ENCODE assay signal across 36 cellular contexts in genomic region chr1:41999884-42000283, GRCh38.
DNase-seq lines count a peak whose midpoint lies in the region; ATAC-seq, FAIRE-seq and TF ChIP-seq lines count a peak whose summit lies in the region.
"Had no signal": no experiment of that assay in that cellular context is flagged by ENCODE, and none has a peak within 500 bp of the region (broad histone marks: within the 10 kb centered on the region; RNA-seq: fewer than 3 reads in every experiment).

No MANE protein-coding gene starts in this region.

- no peak for ATAC-seq in GM12878
- ATAC-seq in activated CD8-positive, alpha-beta memory T cell treated with anti-CD3 and anti-CD28 coated beads, Interleukin-2, amount 10 ng/mL, durations not matched to agents 7 days and 5 days: no peak
- ATAC-seq: A549; CD8-positive, alpha-beta T cell had no signal

- TF ChIP-seq EP300 in GM12878 (IDR thresholded peaks at IDR 0.05; ENCODE audit: borderline replicate concordance in 1 of 2, control insufficient read depth in 1 of 2, low read depth in 2 of 2, low read length in 2 of 2): no peak

- peaks cover 5% of the 10 kb centered on the region for H3K27me3 Mint-ChIP-seq in neural crest cell (ENCODE audit: low read depth)
- H3K27me3 Mint-ChIP-seq in activated CD8-positive, alpha-beta memory T cell treated with anti-CD3 and anti-CD28 coated beads, Interleukin-2, amount 10 ng/mL, durations not matched to agents 7 days and 5 days: no peaks in the 10 kb centered on the region
- H3K27me3 Mint-ChIP-seq in activated T-helper 2 cell treated with anti-CD3 and anti-CD28 coated beads, Interferon-gamma antibody, Interleukin-2, Interleukin-4, amounts not matched to agents 10 μg/mL and 5 μg/mL and 100 μg/mL, durations not matched to agents 14 hours and 24 hours and 36 hours (ENCODE audit: low read depth): no peaks in the 10 kb centered on the region
- H3K27me3 Mint-ChIP-seq: B cell; CD4-positive, alpha-beta memory T cell; CD4-positive, alpha-beta T cell; CD8-positive, alpha-beta memory T cell had no signal

- DNase-seq in GM12891 (ENCODE audit: insufficient read length, low spot score): no peak
- DNase-seq in GM12878 (ENCODE audit: low read depth, low spot score): no peak
- no peak for DNase-seq in neural crest cell (ENCODE audit: low read depth, low spot score)
- no peak for DNase-seq in NCI-H510A (lab: John Stamatoyannopoulos, UW)
- no peak for DNase-seq in activated CD8-positive, alpha-beta memory T cell treated with anti-CD3 and anti-CD28 coated beads, Interleukin-2, amount 10 ng/mL, durations not matched to agents 7 days and 5 days
- DNase-seq in RCC 7860 (ENCODE audit: low spot score): no peak
- DNase-seq in activated T-helper 2 cell treated with anti-CD3 and anti-CD28 coated beads, Interferon-gamma antibody, Interleukin-2, Interleukin-4, amounts not matched to agents 10 μg/mL and 5 μg/mL and 100 μg/mL, durations not matched to agents 14 hours and 24 hours and 36 hours (ENCODE audit: low spot score): no peak
- DNase-seq: 8988T; ACHN; AML-193; BE2C; Caco-2; Calu3; CD4-positive, alpha-beta memory T cell; CD4-positive, alpha-beta T cell; CD4-positive, CD25-positive, alpha-beta regulatory T cell; CD8-positive, alpha-beta memory T cell; CD8-positive, alpha-beta T cell; COR-L47; DMS 273 treated with DMSO at 0.1 percent for 48 hours; DMS153; DMS53; DMS79; DMS79 treated with DMSO at 0.1 percent for 48 hours; DND-41; EL had no signal

- TF ChIP-seq POLR2A in GM12891 (IDR thresholded peaks at IDR 0.05; ENCODE audit: low read depth, low read length) (no peak), GM12878 (IDR thresholded peaks at IDR 0.05; ENCODE audit: low read depth, low read length) (no peak)

- peak overlapping the region; percentile 37 for H3K27ac Mint-ChIP-seq in neural crest cell (ENCODE audit: unreplicated experiment)
- no peak overlapping the region for H3K27ac Mint-ChIP-seq in activated CD8-positive, alpha-beta memory T cell treated with anti-CD3 and anti-CD28 coated beads, Interleukin-2, amount 10 ng/mL, durations not matched to agents 7 days and 5 days
- no peak overlapping the region for H3K27ac Mint-ChIP-seq in activated T-helper 2 cell treated with anti-CD3 and anti-CD28 coated beads, Interferon-gamma antibody, Interleukin-2, Interleukin-4, amounts not matched to agents 10 μg/mL and 5 μg/mL and 100 μg/mL, durations not matched to agents 14 hours and 24 hours and 36 hours
- H3K27ac Mint-ChIP-seq: B cell; CD4-positive, alpha-beta T cell; CD4-positive, CD25-positive, alpha-beta regulatory T cell; CD8-positive, alpha-beta T cell had no signal

- H2AFZ ChIP-seq in OCI-LY3 (ENCODE audit: low read depth, low read length): no peak overlapping the region
- no peak overlapping the region for H2AFZ ChIP-seq in GM12878 (ENCODE audit: control insufficient read depth, low read depth, low read length)

- H3K79me2 ChIP-seq in OCI-LY3 (ENCODE audit: low read length) (peaks cover 81% of the 10 kb centered on the region), GM12878 (ENCODE audit: control insufficient read depth, insufficient read depth, low read length) (peaks cover 2% of the 10 kb centered on the region)

- no peaks in the 10 kb centered on the region for H3K36me3 Mint-ChIP-seq in neural crest cell (ENCODE audit: low read depth)
- H3K36me3 Mint-ChIP-seq in activated CD8-positive, alpha-beta memory T cell treated with anti-CD3 and anti-CD28 coated beads, Interleukin-2, amount 10 ng/mL, durations not matched to agents 7 days and 5 days: peaks cover 14% of the 10 kb centered on the region
- no peaks in the 10 kb centered on the region for H3K36me3 Mint-ChIP-seq in activated T-helper 2 cell treated with anti-CD3 and anti-CD28 coated beads, Interferon-gamma antibody, Interleukin-2, Interleukin-4, amounts not matched to agents 10 μg/mL and 5 μg/mL and 100 μg/mL, durations not matched to agents 14 hours and 24 hours and 36 hours (ENCODE audit: low read depth)
- H3K36me3 Mint-ChIP-seq: CD14-positive monocyte; CD4-positive, CD25-positive, alpha-beta regulatory T cell; CD8-positive, alpha-beta T cell had no signal

- H3K9me3 ChIP-seq in OCI-LY3 (ENCODE audit: insufficient read depth, low read length) (no peaks in the 10 kb centered on the region), GM12878 (replicated peaks; ENCODE audit: control insufficient read depth, insufficient read depth, low read length) (no peaks in the 10 kb centered on the region; the same call in 2 of the 3 replicates)
- H3K9me3 ChIP-seq: A549; BE2C; BLaER1; BLaER1 treated with 17β-estradiol and CSF1 and Interleukin-3, amounts not matched to agents 10 nM and 100 nM; Caco-2 had no signal

- CTCF ChIA-PET in GM12878 (lab: Yijun Ruan, JAX): no interaction called here
- CTCF ChIA-PET in activated CD8-positive, alpha-beta memory T cell treated with anti-CD3 and anti-CD28 coated beads, Interleukin-2, amount 10 ng/mL, durations not matched to agents 7 days and 5 days (lab: Charles Lee): no interaction called here

- H3K4me2 ChIP-seq in OCI-LY3 (ENCODE audit: low read length) (peak overlapping the region; percentile 75), GM12878 (ENCODE audit: control insufficient read depth, insufficient read depth) (no peak overlapping the region; the same call in 1 of the 2 replicates)
- H3K4me2 ChIP-seq: A549; BLaER1; BLaER1 treated with 17β-estradiol and CSF1 and Interleukin-3, amounts not matched to agents 10 nM and 100 nM had no signal

- H3K9me3 Mint-ChIP-seq in neural crest cell: no peaks in the 10 kb centered on the region
- H3K9me3 Mint-ChIP-seq in activated CD8-positive, alpha-beta memory T cell treated with anti-CD3 and anti-CD28 coated beads, Interleukin-2, amount 10 ng/mL, durations not matched to agents 7 days and 5 days (ENCODE audit: low read depth): peaks cover 4% of the 10 kb centered on the region
- peaks cover under 1% of the 10 kb centered on the region for H3K9me3 Mint-ChIP-seq in activated T-helper 2 cell treated with anti-CD3 and anti-CD28 coated beads, Interferon-gamma antibody, Interleukin-2, Interleukin-4, amounts not matched to agents 10 μg/mL and 5 μg/mL and 100 μg/mL, durations not matched to agents 14 hours and 24 hours and 36 hours
- H3K9me3 Mint-ChIP-seq: CD14-positive monocyte; CD4-positive, alpha-beta T cell; CD4-positive, CD25-positive, alpha-beta regulatory T cell; CD8-positive, alpha-beta T cell had no signal

- H3K36me3 ChIP-seq in OCI-LY3 (replicated peaks; ENCODE audit: low read depth, low read length) (peaks cover 10% of the 10 kb centered on the region), GM12878 (ENCODE audit: control insufficient read depth in 2 of 2, insufficient read depth in 2 of 2, low read length in 1 of 2) (no peaks in the 10 kb centered on the region)
- H3K36me3 ChIP-seq: BE2C; BLaER1; BLaER1 treated with 17β-estradiol and CSF1 and Interleukin-3, amounts not matched to agents 10 nM and 100 nM had no signal

- no peak for FAIRE-seq in GM12891 (lab: Jason Lieb, UNC)
- FAIRE-seq in GM12878 (lab: Jason Lieb, UNC): no peak
- no peak for FAIRE-seq in RCC 7860 (lab: Jason Lieb, UNC)
- FAIRE-seq: A204.1, A549, D721Med had no signal

- H3K4me1 ChIP-seq in OCI-LY3 (ENCODE audit: low read length) (peaks cover 70% of the 10 kb centered on the region), GM12878 (ENCODE audit: control insufficient read depth, insufficient read depth, low read length) (peaks cover 18% of the 10 kb centered on the region)
- H3K4me1 ChIP-seq: A549; BE2C; BLaER1; BLaER1 treated with 17β-estradiol and CSF1 and Interleukin-3, amounts not matched to agents 10 nM and 100 nM; Caco-2 had no signal

- no peaks in the 10 kb centered on the region for H4K20me1 ChIP-seq in OCI-LY3 (ENCODE audit: insufficient read depth, low read length)
- no peaks in the 10 kb centered on the region for H4K20me1 ChIP-seq in GM12878 (ENCODE audit: control insufficient read depth, insufficient read depth)
- H4K20me1 ChIP-seq: BLaER1; BLaER1 treated with 17β-estradiol and CSF1 and Interleukin-3, amounts not matched to agents 10 nM and 100 nM had no signal

- intact Hi-C loops in GM12878 (cut with micrococcal nuclease; ENCODE audit: unreplicated experiment): no loop called here
- intact Hi-C loops in activated T-helper 2 cell treated with anti-CD3 and anti-CD28 coated beads, Interferon-gamma antibody, Interleukin-2, Interleukin-4, amounts not matched to agents 10 μg/mL and 5 μg/mL and 100 μg/mL, durations not matched to agents 14 hours and 24 hours and 36 hours (cut with micrococcal nuclease): no loop called here

- in situ Hi-C loops in GM12878 (cut with MboI): no loop called here

- H3K27ac ChIP-seq in OCI-LY3 (ENCODE audit: low read length) (peak overlapping the region; percentile 100), GM12878 (ENCODE audit: control insufficient read depth, insufficient read depth) (no peak overlapping the region; the same call in 1 of the 2 replicates)
- H3K27ac ChIP-seq: 22Rv1; A549; BLaER1; BLaER1 treated with 17β-estradiol and CSF1 and Interleukin-3, amounts not matched to agents 10 nM and 100 nM; C4-2B had no signal

- TF ChIP-seq CTCF in OCI-LY3 (IDR thresholded peaks at IDR 0.05; ENCODE audit: low read depth, low read length): no peak
- no peak for TF ChIP-seq CTCF in GM12878 (IDR thresholded peaks at IDR 0.05 in 2 of 3, conservative IDR thresholded peaks at IDR 0.05 in 1 of 3; ENCODE audit: control insufficient read depth in 2 of 3, extremely low read depth in 1 of 3, insufficient read depth in 1 of 3, low read depth in 3 of 3, low read length in 3 of 3)
- no peak for TF ChIP-seq CTCF in neural crest cell (conservative IDR thresholded peaks at IDR 0.05)

- POLR2A ChIA-PET in GM12878 (lab: Charles Lee): no interaction called here

- TF ChIP-seq RAD21 in GM12878 (IDR thresholded peaks at IDR 0.05; ENCODE audit: insufficient read depth, low read depth, low read length): no peak

- H3K9ac ChIP-seq in OCI-LY3 (ENCODE audit: low read length) (peak overlapping the region; percentile 83), GM12878 (ENCODE audit: control insufficient read depth, insufficient read depth, low read length) (no peak overlapping the region)
- H3K9ac ChIP-seq: BLaER1; BLaER1 treated with 17β-estradiol and CSF1 and Interleukin-3, amounts not matched to agents 10 nM and 100 nM had no signal

- H3K4me3 Mint-ChIP-seq in neural crest cell: no peak overlapping the region
- no peak overlapping the region for H3K4me3 Mint-ChIP-seq in activated CD8-positive, alpha-beta memory T cell treated with anti-CD3 and anti-CD28 coated beads, Interleukin-2, amount 10 ng/mL, durations not matched to agents 7 days and 5 days
- no peak overlapping the region for H3K4me3 Mint-ChIP-seq in activated T-helper 2 cell treated with anti-CD3 and anti-CD28 coated beads, Interferon-gamma antibody, Interleukin-2, Interleukin-4, amounts not matched to agents 10 μg/mL and 5 μg/mL and 100 μg/mL, durations not matched to agents 14 hours and 24 hours and 36 hours (ENCODE audit: low read depth)
- H3K4me3 Mint-ChIP-seq: B cell; CD14-positive monocyte; CD4-positive, alpha-beta memory T cell; CD4-positive, alpha-beta T cell; CD4-positive, CD25-positive, alpha-beta regulatory T cell; CD8-positive, alpha-beta memory T cell; CD8-positive, alpha-beta T cell had no signal

- H3K4me1 Mint-ChIP-seq in neural crest cell: no peaks in the 10 kb centered on the region
- peaks cover 14% of the 10 kb centered on the region for H3K4me1 Mint-ChIP-seq in activated CD8-positive, alpha-beta memory T cell treated with anti-CD3 and anti-CD28 coated beads, Interleukin-2, amount 10 ng/mL, durations not matched to agents 7 days and 5 days
- H3K4me1 Mint-ChIP-seq in activated T-helper 2 cell treated with anti-CD3 and anti-CD28 coated beads, Interferon-gamma antibody, Interleukin-2, Interleukin-4, amounts not matched to agents 10 μg/mL and 5 μg/mL and 100 μg/mL, durations not matched to agents 14 hours and 24 hours and 36 hours (ENCODE audit: low read depth): no peaks in the 10 kb centered on the region
- H3K4me1 Mint-ChIP-seq: B cell had no signal

- RAD21 ChIA-PET in GM12878 (lab: Charles Lee; ENCODE audit: unreplicated experiment): interaction anchor here (1.3 to 1.4 kb wide), 2 partner anchors 15 to 426 kb away, joined by 3 read pairs; no protein-coding TSS in a partner anchor

- BruUV-seq in GM12878 (replicated peaks; lab: Mats Ljungman, UMichigan): no TSS peak

- H3K4me3 ChIP-seq in OCI-LY3 (ENCODE audit: low read length) (peak overlapping the region; percentile 72), GM12878 (no peak overlapping the region)
- H3K4me3 ChIP-seq: A549; BLaER1; BLaER1 treated with 17β-estradiol and CSF1 and Interleukin-3, amounts not matched to agents 10 nM and 100 nM had no signal

- SMC1A ChIA-PET in GM12878 (lab: Charles Lee; ENCODE audit: uncharacterized antibody, unreplicated experiment): interaction anchor here (1.1 to 1.3 kb wide), 3 partner anchors 31 to 77 kb away, joined by 3 to 4 read pairs (median 4); no protein-coding TSS in a partner anchor

- H3K27me3 ChIP-seq in OCI-LY3 (ENCODE audit: low read depth, low read length) (no peaks in the 10 kb centered on the region), GM12878 (replicated peaks in 1 of 2; ENCODE audit: control insufficient read depth in 2 of 2, insufficient read depth in 2 of 2, low read length in 1 of 2) (no peaks in the 10 kb centered on the region)
- H3K27me3 ChIP-seq: BE2C; BLaER1; BLaER1 treated with 17β-estradiol and CSF1 and Interleukin-3, amounts not matched to agents 10 nM and 100 nM had no signal
